In genomic region chr2:207617011-207617671, GRCh38 we compare ENCODE assay signal across 9 cellular contexts. TPM values are rescaled to one million over a fixed set of nuclear protein-coding genes. Genes with fewer than 3 reads are reported as not detected.
DNase-seq lines count a peak whose midpoint lies in the region; ATAC-seq and TF ChIP-seq lines count a peak whose summit lies in the region.
"Had no signal": no experiment of that assay in that cellular context is flagged by ENCODE, and none has a peak within 500 bp of the region (broad histone marks: within the 10 kb centered on the region; RNA-seq: fewer than 3 reads in every experiment).

No MANE protein-coding gene starts in this region.

- H3K27me3 ChIP-seq in parathyroid adenoma (ENCODE audit: control insufficient read depth, insufficient read depth, low read length) = no peaks in the 10 kb centered on the region

- peak overlapping the region; percentile 23 for H3K4me3 ChIP-seq in fibroblast of villous mesenchyme (ENCODE audit: low read depth, low read length)
- no peak overlapping the region for H3K4me3 ChIP-seq in parathyroid adenoma (ENCODE audit: low read depth, low read length)

- H2AFZ ChIP-seq in parathyroid adenoma = no peak overlapping the region

- H3K9me3 ChIP-seq in parathyroid adenoma (ENCODE audit: control insufficient read depth, low read length) = no peaks in the 10 kb centered on the region

- no peak overlapping the region for H3K9ac ChIP-seq in parathyroid adenoma

- no peak for TF ChIP-seq CTCF in fibroblast of villous mesenchyme (IDR thresholded peaks at IDR 0.05; ENCODE audit: insufficient read depth, low read depth, low read length)
- no peak for TF ChIP-seq CTCF in parathyroid adenoma (IDR thresholded peaks at IDR 0.05)

- no peaks in the 10 kb centered on the region for H3K4me1 ChIP-seq in parathyroid adenoma

- H3K27ac ChIP-seq in parathyroid adenoma = peak overlapping the region; percentile 20

- no peaks in the 10 kb centered on the region for H3K36me3 ChIP-seq in parathyroid adenoma (ENCODE audit: control insufficient read depth, insufficient read depth, low read length)

- no peaks in the 10 kb centered on the region for H3K79me2 ChIP-seq in parathyroid adenoma

- ATAC-seq in SK-N-SH treated with all-trans-retinoic acid at 6 μM for 48 hours (peak; percentile 93), GM19351 (IDR thresholded peaks at IDR 0.05; ENCODE audit: unreplicated experiment) (no peak)

- DNase-seq in ELF-1 (ENCODE audit: low read depth, low spot score) (peak; percentile 71), fibroblast of villous mesenchyme (ENCODE audit: low read depth) (peak; percentile 98), SKM-1 (lab: John Stamatoyannopoulos, UW; ENCODE audit: unreplicated experiment) (no peak), OCI-M2 (lab: John Stamatoyannopoulos, UW; ENCODE audit: unreplicated experiment) (no peak), iPS-NIHi11 (ENCODE audit: low spot score) (no peak)
- DNase-seq: NCI-H187 treated with DMSO at 0.1 percent for 48 hours had no signal

- no peak overlapping the region for H3K4me2 ChIP-seq in parathyroid adenoma (ENCODE audit: low read length)

TF ChIP-seq in SK-N-SH treated with all-trans-retinoic acid at 6 μM for 48 hours, 23 proteins besides CTCF, POLR2A, EP300 and RAD21:
- TF ChIP-seq ZNF565 (CRISPR knock-in tag; conservative IDR thresholded peaks at IDR 0.05; ENCODE audit: low read depth) (no peak), ARNTL (CRISPR knock-in tag; IDR thresholded peaks at IDR 0.05; ENCODE audit: borderline replicate concordance, low read depth) (no peak), ESRRG (CRISPR knock-in tag; IDR thresholded peaks at IDR 0.05) (no peak), ZC3H10 (CRISPR knock-in tag; IDR thresholded peaks at IDR 0.05) (no peak), CSDC2 (CRISPR knock-in tag; IDR thresholded peaks at IDR 0.05) (no peak), CREB5 (CRISPR knock-in tag; IDR thresholded peaks at IDR 0.05; ENCODE audit: low read depth) (no peak), CSRNP3 (CRISPR knock-in tag; IDR thresholded peaks at IDR 0.05) (no peak), TOX (CRISPR knock-in tag; IDR thresholded peaks at IDR 0.05; ENCODE audit: borderline replicate concordance) (no peak), TSHZ2 (CRISPR knock-in tag; IDR thresholded peaks at IDR 0.05) (no peak), ZNF70 (CRISPR knock-in tag; IDR thresholded peaks at IDR 0.05) (no peak), GLIS3 (CRISPR knock-in tag; IDR thresholded peaks at IDR 0.05) (no peak), RARB (CRISPR knock-in tag; IDR thresholded peaks at IDR 0.05) (no peak), OSR1 (CRISPR knock-in tag; IDR thresholded peaks at IDR 0.05) (no peak), SNAI2 (CRISPR knock-in tag; IDR thresholded peaks at IDR 0.05) (no peak), ZFP30 (CRISPR knock-in tag; IDR thresholded peaks at IDR 0.05) (no peak), POU6F1 (CRISPR knock-in tag; IDR thresholded peaks at IDR 0.05; ENCODE audit: borderline replicate concordance, low read depth) (no peak), TCF4 (CRISPR knock-in tag; IDR thresholded peaks at IDR 0.05; ENCODE audit: borderline replicate concordance) (no peak)

RNA-seq across cellular contexts. Expression of gene METTL21A, which starts 8.1 kb away (rescaled TPM):
- 8.4 and 13.0 TPM in 2 replicates for total RNA-seq in fibroblast of villous mesenchyme

Comparison
In these comparisons a context has a peak if more than half of its experiments do, and no peak if none do; other contexts are left out.
1. DNase-seq: peak in ELF-1 (single experiment) and fibroblast of villous mesenchyme (single experiment); none in SKM-1 (single experiment), OCI-M2 (single experiment) and iPS-NIHi11 (single experiment).